Comparison of ENCODE assay signal across 16 cellular contexts in genomic region chr5:52896524-52897237, GRCh38.
A peak's percentile ranks its signal among the peaks of the same experiment; 100 is the strongest.
DNase-seq lines count a peak whose midpoint lies in the region; ATAC-seq and TF ChIP-seq lines count a peak whose summit lies in the region.
"Had no signal": no experiment of that assay in that cellular context is flagged by ENCODE, and none has a peak within 500 bp of the region (broad histone marks: within the 10 kb centered on the region; RNA-seq: fewer than 3 reads in every experiment).

No MANE protein-coding gene starts in this region.

- no peak for ATAC-seq in body of pancreas
- ATAC-seq: activated naive CD8-positive, alpha-beta T cell treated with anti-CD3 and anti-CD28 coated beads, Interleukin-2, amount 50 U/mL, for 24 hours; T-helper 17 cell; WTC11 had no signal

- H3K27me3 ChIP-seq in ascending aorta, result no peaks in the 10 kb centered on the region
- no peaks in the 10 kb centered on the region for H3K27me3 ChIP-seq in smooth muscle cell (ENCODE audit: low read depth)
- H3K27me3 ChIP-seq in body of pancreas, result no peaks in the 10 kb centered on the region
- H3K27me3 ChIP-seq in transverse colon, result no peaks in the 10 kb centered on the region

- H3K4me1 ChIP-seq in ascending aorta (peaks cover 25 to 53% of the 10 kb centered on the region in 2 donors), smooth muscle cell (ENCODE audit: low read depth) (peaks cover 12% of the 10 kb centered on the region), body of pancreas (peaks cover 31% of the 10 kb centered on the region), transverse colon (peaks cover 14 to 41% (median 17%) of the 10 kb centered on the region in 4 donors)

- no peaks in the 10 kb centered on the region for H3K36me3 ChIP-seq in ascending aorta
- H3K36me3 ChIP-seq in smooth muscle cell (ENCODE audit: low read depth), result peaks cover 19% of the 10 kb centered on the region
- H3K36me3 ChIP-seq in body of pancreas (replicated peaks in 1 of 2; ENCODE audit: insufficient read depth in 1 of 2, low read depth in 2 of 2), result no peaks in the 10 kb centered on the region
- H3K36me3 ChIP-seq in transverse colon, result peaks cover 0 to 7% (median 3%) of the 10 kb centered on the region in 4 donors

- no peak for TF ChIP-seq CTCF in ascending aorta (IDR thresholded peaks at IDR 0.05)
- TF ChIP-seq CTCF in fibroblast of pulmonary artery (IDR thresholded peaks at IDR 0.05; ENCODE audit: low read length, missing control alignments), result no peak
- TF ChIP-seq CTCF in smooth muscle cell (IDR thresholded peaks at IDR 0.05; ENCODE audit: borderline replicate concordance, insufficient read depth, poor library complexity, severe bottlenecking), result no peak
- TF ChIP-seq CTCF in body of pancreas (IDR thresholded peaks at IDR 0.05), result no peak
- TF ChIP-seq CTCF in transverse colon (IDR thresholded peaks at IDR 0.05), result no peak

- intact Hi-C loops in ascending aorta (cut with DNase I), result loop anchor here (5.0 kb wide), 1 partner anchor 109 kb away; the partner anchor contains the start of genes ITGA1 and PELO
- intact Hi-C loops in body of pancreas (cut with DNase I), result no loop called here
- intact Hi-C loops in transverse colon (cut with DNase I; ENCODE audit: low total_unique reads), result no loop called here

- H3K9me3 ChIP-seq in ascending aorta (no peaks in the 10 kb centered on the region), smooth muscle cell (replicated peaks; ENCODE audit: low read depth) (no peaks in the 10 kb centered on the region), body of pancreas (no peaks in the 10 kb centered on the region), transverse colon (no peaks in the 10 kb centered on the region)

- DNase-seq in GM03348 (ENCODE audit: low spot score), result peak; percentile 32
- DNase-seq in ascending aorta (ENCODE audit: low spot score in 2 of 2), result no peak
- peak; percentile 30 for DNase-seq in fibroblast of pulmonary artery (ENCODE audit: low read depth)
- no peak for DNase-seq in smooth muscle cell (lab: John Stamatoyannopoulos, UW; ENCODE audit: unreplicated experiment)
- no peak for DNase-seq in NCI-H128 (lab: John Stamatoyannopoulos, UW; ENCODE audit: unreplicated experiment)
- no peak for DNase-seq in body of pancreas
- DNase-seq in transverse colon, result no peak
- DNase-seq in NK-92 (lab: John Stamatoyannopoulos, UW; ENCODE audit: unreplicated experiment), result no peak
- DNase-seq: activated naive CD8-positive, alpha-beta T cell treated with anti-CD3 and anti-CD28 coated beads, Interleukin-2, amount 50 U/mL, for 24 hours; DMS53; kidney; NCI-H2081; NCI-H524; SHP77; T-helper 17 cell had no signal

- H3K4me2 ChIP-seq in smooth muscle cell, result peak overlapping the region; percentile 28

- H3K9ac ChIP-seq in smooth muscle cell (ENCODE audit: low read depth), result no peak overlapping the region

- no peak overlapping the region for H3K4me3 ChIP-seq in ascending aorta
- no peak overlapping the region for H3K4me3 ChIP-seq in fibroblast of pulmonary artery (replicated peaks; ENCODE audit: low read depth, low read length)
- no peak overlapping the region for H3K4me3 ChIP-seq in smooth muscle cell
- H3K4me3 ChIP-seq in body of pancreas, result no peak overlapping the region
- no peak overlapping the region for H3K4me3 ChIP-seq in transverse colon

- H3K27ac ChIP-seq in ascending aorta, result peak overlapping the region; percentile 80 to 83
- peak overlapping the region; percentile 65 for H3K27ac ChIP-seq in smooth muscle cell (ENCODE audit: low read depth)
- no peak overlapping the region for H3K27ac ChIP-seq in body of pancreas
- H3K27ac ChIP-seq in transverse colon, result peak overlapping the region in 1 of 4 donors; percentile 33

- no peaks in the 10 kb centered on the region for H4K20me1 ChIP-seq in smooth muscle cell (ENCODE audit: low read depth)

- no peak overlapping the region for H2AFZ ChIP-seq in smooth muscle cell (ENCODE audit: low read depth)

- in situ Hi-C loops in transverse colon (cut with MboI; ENCODE audit: low pct_ligation_motif_present in 1 of 4, low pct_unique_long_range_greater_than_20kb in 1 of 4, low sequenced_read_pairs in 3 of 4), result no loop called here

- WGBS in smooth muscle cell (ENCODE audit: low lambda C conversion rate), result 63% methylated on average over 2 of the region's 2 CpGs
- 44 to 49% methylated on average over 2 of the region's 2 CpGs for WGBS in body of pancreas, 2 donors
- WGBS in transverse colon (ENCODE audit: low coverage in 1 of 2), 2 donors, result 65 to 74% methylated on average over 2 of the region's 2 CpGs

- no peaks in the 10 kb centered on the region for H3K79me2 ChIP-seq in smooth muscle cell (ENCODE audit: low read depth)

- TF ChIP-seq POLR2A in body of pancreas (IDR thresholded peaks at IDR 0.05), result no peak
- TF ChIP-seq POLR2A in transverse colon (IDR thresholded peaks at IDR 0.05), result no peak

- peaks cover 13% of the 10 kb centered on the region for H3F3A ChIP-seq in smooth muscle cell (ENCODE audit: low read depth)

- TF ChIP-seq EP300 in transverse colon (IDR thresholded peaks at IDR 0.05; ENCODE audit: low read depth), result no peak

Comparison
In these comparisons a context has a peak if more than half of its experiments do, and no peak if none do; other contexts are left out.
1. DNase-seq: peak in GM03348 (single experiment) and fibroblast of pulmonary artery (single experiment); none in ascending aorta (0 of 2), smooth muscle cell (single experiment), NCI-H128 (single experiment), body of pancreas (0 of 4), transverse colon (single experiment) and NK-92 (single experiment).
2. H3K27ac ChIP-seq: peak in ascending aorta (2 of 2) and smooth muscle cell (single experiment); none in body of pancreas (0 of 4).